In the genomic region with DNA sequence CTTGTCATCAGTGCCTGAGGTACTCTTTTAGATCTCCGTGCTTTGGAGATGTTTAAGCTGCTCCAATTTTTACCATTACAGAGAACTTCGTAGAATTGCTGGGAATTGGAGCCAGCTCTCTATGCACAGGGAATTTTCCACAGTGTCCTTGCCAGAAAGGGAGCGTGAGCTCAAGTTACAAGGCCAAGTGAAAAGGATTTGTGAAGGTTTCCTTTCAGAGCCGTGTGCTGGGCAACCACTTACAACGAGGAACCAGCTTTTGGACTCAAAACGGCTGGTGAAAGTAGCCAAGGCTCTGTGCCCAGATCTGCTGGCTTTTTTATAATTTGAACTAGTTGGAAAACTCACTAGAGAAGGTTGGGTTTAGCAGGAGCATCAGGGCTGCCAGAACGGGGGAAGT, we compare ENCODE assay signal across 9 cellular contexts.
A peak's percentile ranks its signal among the peaks of the same experiment; 100 is the strongest.
DNase-seq lines count a peak whose midpoint lies in the region; ATAC-seq lines count a peak whose summit lies in the region.
"Had no signal": no experiment of that assay in that cellular context is flagged by ENCODE, and none has a peak within 500 bp of the region (broad histone marks: within the 10 kb centered on the region; RNA-seq: fewer than 3 reads in every experiment).

No MANE protein-coding gene starts in this region.

- 83% methylated on average over 7 of the region's 7 CpGs for WGBS in mesenchymal stem cell

- no peak overlapping the region for H3K18ac ChIP-seq in mesenchymal stem cell (ENCODE audit: low read depth in 1 of 2, low read length in 2 of 2)

- H3K4me2 ChIP-seq in mesenchymal stem cell (ENCODE audit: low read length, poor library complexity, severe bottlenecking), result no peak overlapping the region

- H3K27ac ChIP-seq in mesenchymal stem cell (ENCODE audit: low read length, poor library complexity, severe bottlenecking), result no peak overlapping the region

- H2AK5ac ChIP-seq in mesenchymal stem cell (ENCODE audit: low read length, severe bottlenecking), result no peak overlapping the region

- no peak overlapping the region for H2BK15ac ChIP-seq in mesenchymal stem cell (ENCODE audit: low read depth, poor library complexity, severe bottlenecking)

- H3K27me3 ChIP-seq in MG63 (no peaks in the 10 kb centered on the region), mesenchymal stem cell (ENCODE audit: control insufficient read depth in 1 of 2, insufficient read depth in 1 of 2, low read length in 2 of 2) (no peaks in the 10 kb centered on the region)

- H3K14ac ChIP-seq in mesenchymal stem cell (ENCODE audit: low read length in 2 of 2), result no peak overlapping the region

- H2BK5ac ChIP-seq in mesenchymal stem cell (ENCODE audit: low read depth, low read length, poor library complexity, severe bottlenecking), result no peak overlapping the region

- H2BK120ac ChIP-seq in mesenchymal stem cell (ENCODE audit: low read depth, low read length), result no peak overlapping the region

- ATAC-seq in HG02840 (IDR thresholded peaks at IDR 0.05; ENCODE audit: low FRiP score, unreplicated experiment), result no peak
- no peak for ATAC-seq in GM18517 (IDR thresholded peaks at IDR 0.05; ENCODE audit: unreplicated experiment)
- ATAC-seq: stimulated activated effector memory CD8-positive, alpha-beta T cell treated with anti-CD3 and anti-CD28 coated beads, Interleukin-12 subunit alpha, Interleukin-12 subunit beta, amount 100 ng/mL, for 72 hours had no signal

- H3K4me1 ChIP-seq in mesenchymal stem cell (ENCODE audit: control insufficient read depth, insufficient read depth, low read depth, low read length), result peaks cover 5% of the 10 kb centered on the region

- H2BK12ac ChIP-seq in mesenchymal stem cell (ENCODE audit: low read length in 2 of 2), result no peak overlapping the region

- H3K4me3 ChIP-seq in MG63, result no peak overlapping the region
- peak overlapping the region in 1 of 2 experiments; percentile 28 for H3K4me3 ChIP-seq in mesenchymal stem cell (ENCODE audit: insufficient read depth in 1 of 2, low read depth in 1 of 2, low read length in 2 of 2)

- H4K8ac ChIP-seq in mesenchymal stem cell (ENCODE audit: low read length), result no peak overlapping the region

- no peaks in the 10 kb centered on the region for H3K36me3 ChIP-seq in MG63
- H3K36me3 ChIP-seq in mesenchymal stem cell (ENCODE audit: control insufficient read depth in 1 of 2, insufficient read depth in 2 of 2, low read depth in 1 of 2, low read length in 2 of 2), result peaks cover 0 to 3% of the 10 kb centered on the region in 2 experiments

- H3K23ac ChIP-seq in mesenchymal stem cell (ENCODE audit: low read length in 2 of 2), result no peak overlapping the region

- no peak overlapping the region for H4K91ac ChIP-seq in mesenchymal stem cell (ENCODE audit: low read length)

- peak; percentile 83 for DNase-seq in MG63
- DNase-seq in cerebellum (ENCODE audit: low spot score), result peak; percentile 19
- peak; percentile 29 for DNase-seq in mesenchymal stem cell
- DNase-seq in stromal cell of bone marrow (ENCODE audit: low read depth), result peak; percentile 83
- DNase-seq in NCI-H748 treated with DMSO at 0.1 percent for 48 hours (lab: John Stamatoyannopoulos, UW), result no peak
- DNase-seq in germinal center (ENCODE audit: low spot score), result no peak

- H3K9me3 ChIP-seq in MG63 (0 out of 2 replicates have a peak, but pooled peaks cover 3% of the 10 kb centered on the region), mesenchymal stem cell (ENCODE audit: control insufficient read depth, low read length) (peaks cover 7% of the 10 kb centered on the region)

- H2AFZ ChIP-seq in mesenchymal stem cell (ENCODE audit: low read depth, low read length), result no peak overlapping the region

- H3K9ac ChIP-seq in mesenchymal stem cell (ENCODE audit: low read length), result peak overlapping the region; percentile 91

- no peaks in the 10 kb centered on the region for H3K79me1 ChIP-seq in mesenchymal stem cell (replicated peaks; ENCODE audit: low read length, poor library complexity, severe bottlenecking)

- no peak overlapping the region for H3K4ac ChIP-seq in mesenchymal stem cell (ENCODE audit: low read depth in 1 of 2, low read length in 2 of 2)

Comparison
In these comparisons a context has a peak if more than half of its experiments do, and no peak if none do; other contexts are left out.
1. DNase-seq: peak in MG63 (single experiment), cerebellum (single experiment), mesenchymal stem cell (single experiment) and stromal cell of bone marrow (single experiment); none in NCI-H748 treated with DMSO at 0.1 percent for 48 hours (single experiment) and germinal center (single experiment).